15 cellular contexts compared by ENCODE assay signal in genomic region chr4:13766722-13767495, GRCh38.
"Had no signal": no experiment of that assay in that cellular context is flagged by ENCODE, and none has a peak within 500 bp of the region (broad histone marks: within the 10 kb centered on the region; RNA-seq: fewer than 3 reads in every experiment).

No MANE protein-coding gene starts in this region.

- H3K36me3 ChIP-seq: pancreas, tibial artery, vagina had no signal

- H3K27ac Mint-ChIP-seq: activated CD8-positive, alpha-beta T cell treated with anti-CD3 and anti-CD28 coated beads, Interleukin-2, amount 10 ng/mL, durations not matched to agents 7 days and 5 days; activated naive CD8-positive, alpha-beta T cell treated with anti-CD3 and anti-CD28 coated beads, Interleukin-2, amount 10 ng/mL, durations not matched to agents 7 days and 5 days; nephron progenitor cell; T-helper 1 cell treated with Interleukin-12 subunit alpha and Interleukin-12 subunit beta and Interleukin-4 antibody, amounts not matched to agents 30 μg/mL and 1 μg/mL, for 36 hours had no signal

- H3K27ac ChIP-seq: pancreas, tibial artery, vagina had no signal

- H3K9me3 ChIP-seq: pancreas, tibial artery, vagina had no signal

- FAIRE-seq: bronchial epithelial cell, endothelial cell of umbilical vein, pancreas had no signal

- H3K27me3 Mint-ChIP-seq: activated naive CD8-positive, alpha-beta T cell treated with anti-CD3 and anti-CD28 coated beads, Interleukin-2, amount 10 ng/mL, durations not matched to agents 7 days and 5 days had no signal

- H3K4me3 ChIP-seq: pancreas, smooth muscle cell, tibial artery, vagina had no signal

- H3K4me1 ChIP-seq: pancreas, tibial artery, vagina had no signal

- H3K27me3 ChIP-seq: pancreas, tibial artery, vagina had no signal

- H3K4me1 Mint-ChIP-seq: activated naive CD8-positive, alpha-beta T cell treated with anti-CD3 and anti-CD28 coated beads, Interleukin-2, amount 10 ng/mL, durations not matched to agents 7 days and 5 days; nephron progenitor cell had no signal

- H3K9me3 Mint-ChIP-seq: activated naive CD8-positive, alpha-beta T cell treated with anti-CD3 and anti-CD28 coated beads, Interleukin-2, amount 10 ng/mL, durations not matched to agents 7 days and 5 days had no signal

- DNase-seq: activated CD4-positive, alpha-beta T cell treated with anti-CD3 and anti-CD28 coated beads for 4 hours; activated CD8-positive, alpha-beta memory T cell treated with anti-CD3 and anti-CD28 coated beads, Interleukin-2, amount 50 U/mL, for 48 hours; activated CD8-positive, alpha-beta T cell treated with anti-CD3 and anti-CD28 coated beads, Interleukin-2, amount 10 ng/mL, durations not matched to agents 7 days and 5 days; activated naive CD8-positive, alpha-beta T cell treated with anti-CD3 and anti-CD28 coated beads, Interleukin-2, amount 10 ng/mL, durations not matched to agents 7 days and 5 days; aorta; left colon; nephron progenitor cell; pancreas; tibial artery had no signal

- H3K36me3 Mint-ChIP-seq: activated naive CD8-positive, alpha-beta T cell treated with anti-CD3 and anti-CD28 coated beads, Interleukin-2, amount 10 ng/mL, durations not matched to agents 7 days and 5 days had no signal

- H3K4me3 Mint-ChIP-seq: activated CD8-positive, alpha-beta T cell treated with anti-CD3 and anti-CD28 coated beads, Interleukin-2, amount 10 ng/mL, durations not matched to agents 7 days and 5 days; activated naive CD8-positive, alpha-beta T cell treated with anti-CD3 and anti-CD28 coated beads, Interleukin-2, amount 10 ng/mL, durations not matched to agents 7 days and 5 days; nephron progenitor cell; T-helper 1 cell treated with Interleukin-12 subunit alpha and Interleukin-12 subunit beta and Interleukin-4 antibody, amounts not matched to agents 30 μg/mL and 1 μg/mL, for 36 hours had no signal

- ATAC-seq: activated CD8-positive, alpha-beta T cell treated with anti-CD3 and anti-CD28 coated beads, Interleukin-2, amount 10 ng/mL, durations not matched to agents 7 days and 5 days; left colon; right cardiac atrium had no signal
